28 cellular contexts compared by ENCODE assay signal in the genomic region with DNA sequence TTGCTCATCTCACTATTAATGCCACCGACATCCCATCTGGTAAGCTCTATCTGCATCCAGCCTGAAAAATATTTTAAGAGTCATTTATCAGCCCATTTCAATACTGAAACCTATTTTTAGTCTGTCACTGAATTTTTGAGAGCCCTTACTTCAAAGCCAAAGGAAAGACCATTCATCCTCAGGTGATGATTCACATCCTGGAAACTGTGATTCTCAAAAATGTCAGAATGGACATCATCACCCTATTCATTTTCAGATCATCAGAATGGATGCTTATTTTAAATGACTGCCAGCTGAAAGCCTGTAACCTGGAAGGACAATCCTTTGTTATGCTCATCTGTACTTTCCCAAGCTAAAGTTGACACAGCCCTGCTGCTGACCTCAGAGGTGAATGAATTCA. TPM values are rescaled to one million over a fixed set of nuclear protein-coding genes. Genes with fewer than 3 reads are reported as not detected.
DNase-seq lines count a peak whose midpoint lies in the region; ATAC-seq, FAIRE-seq and TF ChIP-seq lines count a peak whose summit lies in the region.
"Had no signal": no experiment of that assay in that cellular context is flagged by ENCODE, and none has a peak within 500 bp of the region (broad histone marks: within the 10 kb centered on the region; RNA-seq: fewer than 3 reads in every experiment).

No MANE protein-coding gene starts in this region.

- H2BK120ac ChIP-seq in mesendoderm (ENCODE audit: low read depth, low read length) = no peak overlapping the region

- H2BK5ac ChIP-seq in mesendoderm (ENCODE audit: low read length) = no peak overlapping the region

- peak; percentile 30 for FAIRE-seq in GM12892 (lab: Jason Lieb, UNC)
- FAIRE-seq: frontal cortex, GM18507, kidney had no signal

- H3K18ac ChIP-seq in mesendoderm (ENCODE audit: low read length) = no peak overlapping the region

- WGBS in mesendoderm (ENCODE audit: extremely low coverage, insufficient coverage, low lambda C conversion rate) = no CpG with 5 or more reads among the region's 1 CpG
- 50 to 80% methylated on average over 1 of the region's 1 CpG for WGBS in esophagus squamous epithelium, 2 donors

- H3K27me3 Mint-ChIP-seq in activated naive CD8-positive, alpha-beta T cell treated with anti-CD3 and anti-CD28 coated beads for 36 hours = peaks cover 13% of the 10 kb centered on the region

- no peak overlapping the region for H3K4me2 ChIP-seq in mesendoderm (ENCODE audit: low read length)
- H3K4me2 ChIP-seq: BLaER1 had no signal

- H3K79me2 ChIP-seq in mesendoderm (ENCODE audit: control insufficient read depth, insufficient read depth, low read length) = no peaks in the 10 kb centered on the region

- no peak overlapping the region for H4K5ac ChIP-seq in mesendoderm (ENCODE audit: low read length)

- intact Hi-C loops in esophagus squamous epithelium (cut with DNase I) = no loop called here

- no peak for TF ChIP-seq CTCF in esophagus squamous epithelium (IDR thresholded peaks at IDR 0.05)

- no peak overlapping the region for H3K56ac ChIP-seq in mesendoderm (ENCODE audit: low read length)

- H3K9ac ChIP-seq in mesendoderm (ENCODE audit: low read length) = no peak overlapping the region
- H3K9ac ChIP-seq: BLaER1 had no signal

- H3K23ac ChIP-seq in mesendoderm (ENCODE audit: low read length) = no peak overlapping the region

- no peak overlapping the region for H3K4ac ChIP-seq in mesendoderm (ENCODE audit: low read depth, low read length)

- H3K4me1 Mint-ChIP-seq in activated naive CD8-positive, alpha-beta T cell treated with anti-CD3 and anti-CD28 coated beads for 36 hours = peaks cover 26% of the 10 kb centered on the region

- no peaks in the 10 kb centered on the region for H3K9me3 ChIP-seq in esophagus squamous epithelium
- H3K9me3 ChIP-seq: BLaER1, Caco-2, right atrium auricular region, vagina had no signal

- H3K27ac ChIP-seq in mesendoderm (ENCODE audit: low read depth, low read length) (no peak overlapping the region), esophagus squamous epithelium (no peak overlapping the region)
- H3K27ac ChIP-seq: BLaER1, dorsolateral prefrontal cortex, epithelial cell of prostate, right atrium auricular region, vagina had no signal

- peak overlapping the region; percentile 39 for H2BK15ac ChIP-seq in mesendoderm (replicated peaks; ENCODE audit: low read depth)

- no peaks in the 10 kb centered on the region for H3K27me3 ChIP-seq in mesendoderm (ENCODE audit: insufficient read depth, low read length, poor library complexity)
- peaks cover 0 to 3% (median 0%) of the 10 kb centered on the region in 4 donors for H3K27me3 ChIP-seq in esophagus squamous epithelium
- H3K27me3 ChIP-seq: BLaER1, right atrium auricular region, vagina had no signal

- H2AK5ac ChIP-seq in mesendoderm (ENCODE audit: low read length) = no peak overlapping the region

- TF ChIP-seq POLR2A in GM12892 (IDR thresholded peaks at IDR 0.05; ENCODE audit: low read depth, low read length) (no peak), esophagus squamous epithelium (IDR thresholded peaks at IDR 0.05) (no peak)

- no peaks in the 10 kb centered on the region for H3K36me3 ChIP-seq in mesendoderm (ENCODE audit: control insufficient read depth, insufficient read depth, low read length)
- no peaks in the 10 kb centered on the region for H3K36me3 ChIP-seq in esophagus squamous epithelium
- H3K36me3 ChIP-seq: BLaER1, right atrium auricular region, vagina had no signal

- ATAC-seq in activated CD4-positive, CD25-positive, alpha-beta regulatory T cell treated with anti-CD3 and anti-CD28 coated beads, Interleukin-2, amount 50 U/mL, for 24 hours = peak; percentile 82 to 84
- ATAC-seq in GM18511 (IDR thresholded peaks at IDR 0.05; ENCODE audit: unreplicated experiment) = no peak

- H3K79me1 ChIP-seq in mesendoderm (ENCODE audit: low read length) = no peaks in the 10 kb centered on the region

- no peaks in the 10 kb centered on the region for H3K4me1 ChIP-seq in mesendoderm (ENCODE audit: control insufficient read depth, low read depth, low read length)
- H3K4me1 ChIP-seq in esophagus squamous epithelium = no peaks in the 10 kb centered on the region
- H3K4me1 ChIP-seq: BLaER1, Caco-2, right atrium auricular region, vagina had no signal

- no peak overlapping the region for H3K4me3 Mint-ChIP-seq in activated naive CD8-positive, alpha-beta T cell treated with anti-CD3 and anti-CD28 coated beads for 36 hours
- H3K4me3 Mint-ChIP-seq: HFFc6, naive B cell had no signal

- no peak overlapping the region for H3K4me3 ChIP-seq in mesendoderm (ENCODE audit: low read length)
- H3K4me3 ChIP-seq in esophagus squamous epithelium = no peak overlapping the region
- H3K4me3 ChIP-seq: BLaER1, dorsolateral prefrontal cortex, right atrium auricular region, vagina had no signal

- H4K8ac ChIP-seq in mesendoderm (ENCODE audit: low read depth, low read length) = no peak overlapping the region

- H3K36me3 Mint-ChIP-seq in activated naive CD8-positive, alpha-beta T cell treated with anti-CD3 and anti-CD28 coated beads for 36 hours = no peaks in the 10 kb centered on the region
- H3K36me3 Mint-ChIP-seq: naive B cell had no signal

- H3K27ac Mint-ChIP-seq in activated naive CD8-positive, alpha-beta T cell treated with anti-CD3 and anti-CD28 coated beads for 36 hours = peak overlapping the region; percentile 89
- H3K27ac Mint-ChIP-seq: HFFc6 had no signal

- no peak for DNase-seq in activated CD4-positive, CD25-positive, alpha-beta regulatory T cell treated with anti-CD3 and anti-CD28 coated beads, Interleukin-2, amount 50 U/mL, for 72 hours
- DNase-seq in GM12892 (ENCODE audit: insufficient read length) = no peak
- peak; percentile 4 for DNase-seq in activated naive CD8-positive, alpha-beta T cell treated with anti-CD3 and anti-CD28 coated beads for 36 hours
- no peak for DNase-seq in mesendoderm
- DNase-seq in dedifferentiated amniotic fluid mesenchymal stem cell (ENCODE audit: extremely low spot score) = no peak
- no peak for DNase-seq in esophagus squamous epithelium (lab: John Stamatoyannopoulos, UW)
- DNase-seq: activated CD4-positive, alpha-beta T cell treated with anti-CD3 and anti-CD28 coated beads for 48 hours; amniotic stem cell; Caco-2; dorsolateral prefrontal cortex; EL; HFFc6; kidney; naive B cell; NCI-H2171; NCI-H526; stimulated activated CD4-positive, alpha-beta T cell treated with anti-CD3 and anti-CD28 coated beads, Interleukin-4, amount 100 ng/mL, for 4 hours; SW 1271 had no signal

- H3K9me3 Mint-ChIP-seq in activated naive CD8-positive, alpha-beta T cell treated with anti-CD3 and anti-CD28 coated beads for 36 hours = no peaks in the 10 kb centered on the region
- H3K9me3 Mint-ChIP-seq: HFFc6, naive B cell had no signal

RNA-seq across cellular contexts. Expression of a gene that starts 27.0 kb away (rescaled TPM):
- polyA plus RNA-seq in GM12892 (2012; ENCODE audit: missing spikeins) = 41.3 TPM
- total RNA-seq in activated naive CD8-positive, alpha-beta T cell treated with anti-CD3 and anti-CD28 coated beads for 36 hours = 1 to 10 TPM; 6.4 to 7.5 TPM
- polyA plus RNA-seq in mesendoderm (2013, experiment 1 of 2) = 0.65 TPM
- polyA plus RNA-seq in mesendoderm (2013, experiment 2 of 2) = 0.69 TPM
- total RNA-seq in esophagus squamous epithelium = under 1 TPM in 2 of 4 donors, not detected in 2; 0.18 to 0.45 TPM
- total RNA-seq: Caco-2, cardiac septum, HFFc6, osteocyte, right atrium auricular region, vagina had no signal

Comparison
In these comparisons a context has a peak if more than half of its experiments do, and no peak if none do; other contexts are left out.
1. RNA of a gene that starts 27.0 kb away (total RNA-seq): 6.4 to 7.5 TPM in activated naive CD8-positive, alpha-beta T cell treated with anti-CD3 and anti-CD28 coated beads for 36 hours; 0.18 to 0.45 TPM in esophagus squamous epithelium; every median in the first group is over 4 times any median in the second.